8 cellular contexts compared by ENCODE assay signal in the genomic region with DNA sequence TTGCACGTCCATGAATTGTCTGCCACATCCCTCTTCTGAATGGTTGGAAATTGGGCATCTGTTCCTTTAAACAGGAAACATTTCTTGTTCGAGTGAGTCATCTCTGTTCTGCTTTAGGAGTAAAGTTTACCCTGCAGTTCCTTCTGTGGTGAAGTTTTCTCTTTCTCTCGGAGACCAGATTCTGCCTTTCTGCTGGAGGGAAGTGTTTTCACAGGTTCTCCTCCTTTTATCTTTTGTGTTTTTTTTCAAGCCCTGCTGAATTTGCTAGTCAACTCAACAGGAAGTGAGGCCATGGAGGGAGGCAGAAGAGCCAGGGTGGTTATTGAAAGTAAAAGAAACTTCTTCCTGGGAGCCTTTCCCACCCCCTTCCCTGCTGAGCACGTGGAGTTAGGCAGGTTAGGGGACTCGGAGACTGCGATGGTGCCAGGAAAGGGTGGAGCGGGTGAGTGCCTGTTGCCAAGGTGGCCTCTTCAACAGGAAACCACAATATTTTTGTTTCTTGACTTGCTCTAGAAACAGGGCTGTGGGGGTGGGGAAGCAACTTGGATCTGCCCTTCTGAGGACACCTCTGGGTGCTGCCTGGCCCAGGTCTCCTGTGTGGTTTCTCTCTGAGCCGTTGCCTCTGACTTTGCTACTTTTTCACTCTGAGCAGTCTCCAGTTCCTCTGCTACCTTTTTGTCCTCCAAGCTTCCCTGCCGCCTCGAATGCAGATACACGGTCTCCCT. TPM values are rescaled to one million over a fixed set of nuclear protein-coding genes. Genes with fewer than 3 reads are reported as not detected.
DNase-seq lines count a peak whose midpoint lies in the region; ATAC-seq and TF ChIP-seq lines count a peak whose summit lies in the region.

No MANE protein-coding gene starts in this region.

- peak overlapping the region; percentile 95 to 99 for H3K27ac ChIP-seq in left lung

- H3K4me3 ChIP-seq in left lung = peak overlapping the region; percentile 43 to 60

- DNase-seq in GM04504 (ENCODE audit: low read depth) = peak; percentile 52
- peak; percentile 89 for DNase-seq in NAMALWA (ENCODE audit: low spot score)
- peak; percentile 42 for DNase-seq in cerebellar cortex (ENCODE audit: low spot score)
- DNase-seq in left lung = peak; percentile 85 to 92
- peak; percentile 67 to 84 for DNase-seq in stimulated activated CD4-positive, alpha-beta T cell treated with anti-CD3 and anti-CD28 coated beads, Interleukin-4, amount 100 ng/mL, for 4 hours
- no peak for DNase-seq in cerebellar nuclear complex (lab: John Stamatoyannopoulos, UW)

- H3K4me1 ChIP-seq in left lung = peaks cover 18 to 68% of the 10 kb centered on the region in 2 donors

- no peak for TF ChIP-seq CTCF in left lung (IDR thresholded peaks at IDR 0.05)

- H3K36me3 ChIP-seq in left lung = no peaks in the 10 kb centered on the region

- ATAC-seq in HG02571 (IDR thresholded peaks at IDR 0.05; ENCODE audit: unreplicated experiment) (peak; percentile 66), left lung (peak; percentile 81)
- peak; percentile 52 to 53 for ATAC-seq in activated CD4-positive, CD25-positive, alpha-beta regulatory T cell treated with anti-CD3 and anti-CD28 coated beads, Interleukin-2, amount 50 U/mL, for 24 hours

- intact Hi-C loops in left lung (cut with DNase I) = no loop called here

- H3K9me3 ChIP-seq in left lung = no peaks in the 10 kb centered on the region

- H3K27me3 ChIP-seq in left lung = no peaks in the 10 kb centered on the region

RNA-seq across cellular contexts. Expression of gene CASP8, which starts 2.2 kb away (rescaled TPM):
- total RNA-seq in left lung = 10 to 100 TPM; 26.3 to 40.4 TPM

Comparison
In these comparisons a context has a peak if more than half of its experiments do, and no peak if none do; other contexts are left out.
1. DNase-seq: peak in GM04504 (single experiment), NAMALWA (single experiment), cerebellar cortex (single experiment), left lung (2 of 2) and stimulated activated CD4-positive, alpha-beta T cell treated with anti-CD3 and anti-CD28 coated beads, Interleukin-4, amount 100 ng/mL, for 4 hours (2 of 2); none in cerebellar nuclear complex (0 of 2).
2. Peak in every context shown above with its lines, with median percentiles within 50 percentile points of each other: ATAC-seq.